10 cellular contexts compared by ENCODE assay signal in the genomic region with DNA sequence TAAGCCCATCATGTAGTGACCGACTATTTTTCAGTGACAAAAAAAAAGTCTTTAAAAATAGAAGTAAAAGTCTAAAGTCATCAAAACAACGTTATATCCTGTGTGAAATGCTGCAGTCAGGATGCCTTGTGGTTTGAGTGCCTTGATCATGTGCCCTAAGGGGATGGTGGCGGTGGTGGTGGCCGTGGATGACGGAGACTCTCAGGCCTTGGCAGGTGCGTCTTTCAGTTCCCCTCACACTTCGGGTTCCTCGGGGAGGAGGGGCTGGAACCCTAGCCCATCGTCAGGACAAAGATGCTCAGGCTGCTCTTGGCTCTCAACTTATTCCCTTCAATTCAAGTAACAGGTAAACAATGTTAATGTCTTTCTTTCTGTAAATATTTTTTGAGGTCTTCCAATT. TPM values are rescaled to one million over a fixed set of nuclear protein-coding genes. Genes with fewer than 3 reads are reported as not detected.
DNase-seq lines count a peak whose midpoint lies in the region; ATAC-seq and TF ChIP-seq lines count a peak whose summit lies in the region.
"Had no signal": no experiment of that assay in that cellular context is flagged by ENCODE, and none has a peak within 500 bp of the region (broad histone marks: within the 10 kb centered on the region; RNA-seq: fewer than 3 reads in every experiment).

A gene (plus strand): TSS at position 237 of the 400 bp plus-strand sequence. CDS start 58 bp downstream, at position 295.

- H3K23ac ChIP-seq in trophoblast cell (ENCODE audit: low read length), result no peak within 1 kb of the TSS

- peaks cover 24% of the 10 kb centered on the region for H3K36me3 Mint-ChIP-seq in activated T-cell treated with anti-CD3 and anti-CD28 coated beads, Interleukin-2, amount 50 U/mL, for 4 hours (ENCODE audit: insufficient read depth)

- H3K9me3 ChIP-seq in heart left ventricle (peaks cover 0 to 21% (median 3%) of the 10 kb centered on the region in 12 donors), right atrium auricular region (peaks cover 0 to 10% of the 10 kb centered on the region in 2 donors), breast epithelium (peaks cover 0 to 8% of the 10 kb centered on the region in 2 donors), trophoblast cell (ENCODE audit: insufficient read depth, low read depth, low read length) (no peaks in the 10 kb centered on the region)

- peak within 1 kb of the TSS; percentile 90 for H3K4me3 Mint-ChIP-seq in activated T-cell treated with anti-CD3 and anti-CD28 coated beads, Interleukin-2, amount 50 U/mL, for 4 hours

- no peaks in the 10 kb centered on the region for H3K27me3 Mint-ChIP-seq in activated T-cell treated with anti-CD3 and anti-CD28 coated beads, Interleukin-2, amount 50 U/mL, for 4 hours (ENCODE audit: low read depth)

- WGBS in heart left ventricle, 4 donors, result 76 to 87% (median 81%) methylated on average over 9 of the region's 9 CpGs
- WGBS in trophoblast cell (ENCODE audit: extremely low coverage, insufficient coverage, insufficient read length), result no CpG with 5 or more reads among the region's 9 CpGs

- H3K4me3 ChIP-seq in heart left ventricle, result peak within 1 kb of the TSS in 4 of 12 donors; percentile 13 to 47 (median 26)
- no peak within 1 kb of the TSS for H3K4me3 ChIP-seq in right atrium auricular region
- peak within 1 kb of the TSS; percentile 64 for H3K4me3 ChIP-seq in KMS-11 (IDR thresholded peaks at IDR 0.05; ENCODE audit: insufficient read depth, low read depth, low read length)
- no peak within 1 kb of the TSS for H3K4me3 ChIP-seq in breast epithelium
- H3K4me3 ChIP-seq in trophoblast cell (ENCODE audit: low read depth, low read length), result no peak within 1 kb of the TSS
- H3K4me3 ChIP-seq: A549 had no signal

- intact Hi-C loops in heart left ventricle (cut with DNase I) (loop anchor here in 1 of 10 donors (10.0 kb wide), 1 partner anchor 98 kb away; no protein-coding TSS in a partner anchor), breast epithelium (cut with DNase I; ENCODE audit: low total_unique reads) (no loop called here)

- H2BK120ac ChIP-seq in trophoblast cell (ENCODE audit: insufficient read depth, low read length, poor library complexity), result no peak within 1 kb of the TSS

- H3K27me3 ChIP-seq in heart left ventricle (no peaks in the 10 kb centered on the region), right atrium auricular region (no peaks in the 10 kb centered on the region), KMS-11 (ENCODE audit: insufficient read depth, low read depth) (no peaks in the 10 kb centered on the region), breast epithelium (no peaks in the 10 kb centered on the region), trophoblast cell (ENCODE audit: insufficient read depth, low read length) (no peaks in the 10 kb centered on the region)

- no peak within 1 kb of the TSS for H2BK5ac ChIP-seq in trophoblast cell (ENCODE audit: low read depth, low read length, poor library complexity)

- H3K36me3 ChIP-seq in heart left ventricle (no peaks in the 10 kb centered on the region), right atrium auricular region (no peaks in the 10 kb centered on the region), KMS-11 (ENCODE audit: insufficient read depth) (no peaks in the 10 kb centered on the region), breast epithelium (no peaks in the 10 kb centered on the region), trophoblast cell (ENCODE audit: control insufficient read depth in 1 of 2, insufficient read depth in 2 of 2, low read length in 2 of 2) (no peaks in the 10 kb centered on the region)

- H3K4me2 ChIP-seq in KMS-11 (peak within 1 kb of the TSS; percentile 83), trophoblast cell (ENCODE audit: low read length) (no peak within 1 kb of the TSS)
- H3K4me2 ChIP-seq: A549 had no signal

- DNase-seq in heart left ventricle (peak in 4 of 5 donors; percentile 44 to 65 (median 60)), right atrium auricular region (ENCODE audit: low spot score) (no peak), omental fat pad (ENCODE audit: low spot score) (no peak), NCI-H1930 (lab: John Stamatoyannopoulos, UW) (no peak), breast epithelium (ENCODE audit: low spot score in 2 of 2) (no peak), trophoblast cell (no peak)
- DNase-seq in activated T-cell treated with anti-CD3 and anti-CD28 coated beads, Interleukin-2, amount 50 U/mL, for 4 hours, result peak; percentile 71

- H2AFZ ChIP-seq in KMS-11 (ENCODE audit: low read depth) (peak within 1 kb of the TSS; percentile 21), trophoblast cell (ENCODE audit: insufficient read depth, low read length, poor library complexity) (no peak within 1 kb of the TSS)
- H2AFZ ChIP-seq: parathyroid adenoma had no signal

- H3K14ac ChIP-seq in trophoblast cell (ENCODE audit: low read length), result no peak within 1 kb of the TSS

- H3K79me2 ChIP-seq in KMS-11 (ENCODE audit: insufficient read depth, low read depth), result peaks cover 49% of the 10 kb centered on the region
- no peaks in the 10 kb centered on the region for H3K79me2 ChIP-seq in trophoblast cell (ENCODE audit: control insufficient read depth, insufficient read depth, low read length, poor library complexity)
- H3K79me2 ChIP-seq: parathyroid adenoma had no signal

- H3K4me1 Mint-ChIP-seq in activated T-cell treated with anti-CD3 and anti-CD28 coated beads, Interleukin-2, amount 50 U/mL, for 4 hours (ENCODE audit: low read depth), result peaks cover 50% of the 10 kb centered on the region

- H4K8ac ChIP-seq in trophoblast cell (ENCODE audit: low read depth, low read length), result no peak within 1 kb of the TSS

- ATAC-seq in heart left ventricle (peak in 2 of 4 donors; percentile 48 to 79), omental fat pad (ENCODE audit: low FRiP score) (peak; percentile 41)
- ATAC-seq in activated T-cell treated with anti-CD3 and anti-CD28 coated beads, Interleukin-2, amount 50 U/mL, for 4 hours, result peak; percentile 76 to 78
- ATAC-seq: A549 had no signal

- no peak for TF ChIP-seq POLR2A in heart left ventricle (IDR thresholded peaks at IDR 0.05)
- TF ChIP-seq POLR2A in breast epithelium (IDR thresholded peaks at IDR 0.05), result no peak

- no peak within 1 kb of the TSS for H4K91ac ChIP-seq in trophoblast cell (ENCODE audit: low read depth, low read length)

- no peak within 1 kb of the TSS for H3K4ac ChIP-seq in trophoblast cell (ENCODE audit: low read depth, low read length)

- H2AK5ac ChIP-seq in trophoblast cell (ENCODE audit: low read length), result no peak within 1 kb of the TSS

- no peak within 1 kb of the TSS for H2BK12ac ChIP-seq in trophoblast cell (ENCODE audit: low read length)

- H3K4me1 ChIP-seq in heart left ventricle (peaks cover 0 to 38% (median 2%) of the 10 kb centered on the region in 12 donors), right atrium auricular region (no peaks in the 10 kb centered on the region), KMS-11 (ENCODE audit: low read depth, poor library complexity, severe bottlenecking) (peaks cover 81% of the 10 kb centered on the region), breast epithelium (no peaks in the 10 kb centered on the region), trophoblast cell (ENCODE audit: control insufficient read depth in 1 of 2, insufficient read depth in 2 of 2, low read length in 2 of 2) (no peaks in the 10 kb centered on the region)
- H3K4me1 ChIP-seq: A549, parathyroid adenoma had no signal

- H4K12ac ChIP-seq in trophoblast cell (ENCODE audit: low read depth, low read length), result no peak within 1 kb of the TSS

- H3K9me3 Mint-ChIP-seq in activated T-cell treated with anti-CD3 and anti-CD28 coated beads, Interleukin-2, amount 50 U/mL, for 4 hours, result peaks cover 7% of the 10 kb centered on the region

- H3K27ac ChIP-seq in heart left ventricle, result peak within 1 kb of the TSS in 5 of 12 donors; percentile 1 to 73 (median 10)
- H3K27ac ChIP-seq in right atrium auricular region, result peak within 1 kb of the TSS in 1 of 2 donors; percentile 23
- H3K27ac ChIP-seq in KMS-11, result peak within 1 kb of the TSS; percentile 74
- H3K27ac ChIP-seq in breast epithelium, result no peak within 1 kb of the TSS
- H3K27ac ChIP-seq in trophoblast cell (ENCODE audit: low read depth, low read length), result no peak within 1 kb of the TSS
- H3K27ac ChIP-seq: A549, parathyroid adenoma had no signal

- peak within 1 kb of the TSS; percentile 83 for H3K9ac ChIP-seq in KMS-11
- H3K9ac ChIP-seq in trophoblast cell (ENCODE audit: low read length), result no peak within 1 kb of the TSS
- H3K9ac ChIP-seq: parathyroid adenoma had no signal

- H4K20me1 ChIP-seq in KMS-11 (ENCODE audit: insufficient read depth), result no peaks in the 10 kb centered on the region

- TF ChIP-seq CTCF in heart left ventricle (IDR thresholded peaks at IDR 0.05) (no peak), right atrium auricular region (IDR thresholded peaks at IDR 0.05) (no peak), KMS-11 (conservative IDR thresholded peaks at IDR 0.05; ENCODE audit: low read depth, low read length) (no peak), omental fat pad (IDR thresholded peaks at IDR 0.05) (no peak), breast epithelium (IDR thresholded peaks at IDR 0.05) (no peak)

- H3K18ac ChIP-seq in trophoblast cell (ENCODE audit: low read length), result no peak within 1 kb of the TSS

- H3K79me1 ChIP-seq in trophoblast cell (ENCODE audit: low read length), result no peaks in the 10 kb centered on the region

RNA-seq across cellular contexts. Expression of the gene that starts here (rescaled TPM):
- total RNA-seq in heart left ventricle, result 10 to 100 TPM in 1 of 9 donors, 1 to 10 TPM in 3, under 1 TPM in 5; 0.16 to 11.2 (median 0.83) TPM
- under 1 TPM; 0.08 to 0.21 TPM for polyA plus RNA-seq in heart left ventricle
- total RNA-seq in right atrium auricular region, result 1 to 10 TPM in 1 of 2 donors, under 1 TPM in 1; 0.55 to 1.6 TPM
- 100 to 1,000 TPM in 2 of 3 donors, 10 to 100 TPM in 1; 78.3 to 124 (median 124) TPM for total RNA-seq in activated T-cell treated with anti-CD3 and anti-CD28 coated beads, Interleukin-2, amount 50 U/mL, for 4 hours
- 10 to 100 TPM in 1 of 4 donors, 1 to 10 TPM in 3; 1.6 to 16.3 (median 6.0) TPM for total RNA-seq in omental fat pad
- 1 to 10 TPM; 2.2 to 4.2 (median 2.9) TPM for total RNA-seq in breast epithelium
- 0.03 and 0.06 TPM in 2 replicates for polyA plus RNA-seq in trophoblast cell (2013)
- polyA plus RNA-seq: A549 had no signal

Comparison
In these comparisons a context has a peak if more than half of its experiments do, and no peak if none do; other contexts are left out.
1. RNA of the gene that starts here (total RNA-seq): 78.3 to 124 TPM in activated T-cell treated with anti-CD3 and anti-CD28 coated beads, Interleukin-2, amount 50 U/mL, for 4 hours; 1.6 to 16.3 TPM in omental fat pad, 2.2 to 4.2 TPM in breast epithelium, 0.55 to 1.6 TPM in right atrium auricular region and 0.16 to 11.2 TPM in heart left ventricle; every median in the first group is over 4 times any median in the second.
2. DNase-seq: peak in heart left ventricle (4 of 5) and activated T-cell treated with anti-CD3 and anti-CD28 coated beads, Interleukin-2, amount 50 U/mL, for 4 hours (single experiment); none in right atrium auricular region (single experiment), omental fat pad (single experiment), NCI-H1930 (0 of 2), breast epithelium (0 of 2) and trophoblast cell (0 of 2).